1 cellular context compared by ENCODE assay signal in genomic region chr1:156833598-156833997, GRCh38.
TF ChIP-seq lines count a peak whose summit lies in the region.

No MANE protein-coding gene starts in this region.

TF ChIP-seq in HCT116, 20 proteins besides CTCF, POLR2A, EP300 and RAD21:
- TF ChIP-seq JUND (IDR thresholded peaks at IDR 0.05) (no peak), FOSL1 (IDR thresholded peaks at IDR 0.05; ENCODE audit: low read depth) (no peak), ATF3 (IDR thresholded peaks at IDR 0.05) (no peak), EZH2phosphoT487 (IDR thresholded peaks at IDR 0.05; ENCODE audit: borderline replicate concordance) (no peak), REST (IDR thresholded peaks at IDR 0.05; ENCODE audit: low read depth) (no peak), POLR2AphosphoS5 (IDR thresholded peaks at IDR 0.05; ENCODE audit: low read depth, low read length) (no peak), EZH2 (IDR thresholded peaks at IDR 0.05) (no peak), CEBPB (IDR thresholded peaks at IDR 0.05; ENCODE audit: low read depth) (no peak), ELF1 (IDR thresholded peaks at IDR 0.05; ENCODE audit: borderline replicate concordance, low read depth) (no peak), ZBTB33 (IDR thresholded peaks at IDR 0.05; ENCODE audit: extremely low read depth, insufficient replicate concordance, low read length) (no peak), ZNF274 (IDR thresholded peaks at IDR 0.05; ENCODE audit: low read depth, low read length) (no peak), SRF (IDR thresholded peaks at IDR 0.05; ENCODE audit: low read depth) (no peak), YY1 (IDR thresholded peaks at IDR 0.05; ENCODE audit: extremely low read depth, insufficient replicate concordance, low read depth, low read length) (no peak), SP1 (IDR thresholded peaks at IDR 0.05; ENCODE audit: low read depth) (no peak), ZFX (IDR thresholded peaks at IDR 0.05) (no peak), TCF7L2 (IDR thresholded peaks at IDR 0.05; ENCODE audit: borderline replicate concordance, extremely low read depth, insufficient read depth, insufficient read length) (no peak), CBX3 (IDR thresholded peaks at IDR 0.05; ENCODE audit: low read depth) (no peak)
